In the genomic region with DNA sequence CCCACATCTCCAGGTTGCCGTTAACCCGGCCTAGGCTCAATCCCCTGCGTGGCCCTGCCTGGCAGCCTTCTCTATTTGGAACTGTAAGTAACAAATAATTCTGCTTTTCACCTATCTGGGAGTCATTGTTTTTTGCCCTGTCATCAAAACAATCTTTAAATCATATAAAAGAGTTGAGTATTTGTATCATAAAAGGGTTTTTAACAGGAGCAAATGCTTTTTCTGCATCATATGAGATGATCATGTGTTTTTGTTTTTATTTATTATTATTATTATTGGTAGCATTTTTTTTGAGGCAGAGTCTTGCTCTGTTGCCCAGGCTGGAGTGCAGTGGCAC, we compare ENCODE assay signal across 2 cellular contexts.
TF ChIP-seq lines count a peak whose summit lies in the region.

No MANE protein-coding gene starts in this region.

TF ChIP-seq in IMR-90, 13 proteins besides CTCF, POLR2A, EP300 and RAD21:
- TF ChIP-seq MAFK (IDR thresholded peaks at IDR 0.05; ENCODE audit: low read depth, low read length) (peak; percentile 74), CEBPB (IDR thresholded peaks at IDR 0.05; ENCODE audit: low read depth, low read length) (no peak)

TF ChIP-seq in H1, 55 proteins besides CTCF, POLR2A, EP300 and RAD21:
- no peak for TF ChIP-seq EZH2 (IDR thresholded peaks at IDR 0.05; ENCODE audit: low read depth, low read length, severe bottlenecking)
- TF ChIP-seq, protein P1, sequence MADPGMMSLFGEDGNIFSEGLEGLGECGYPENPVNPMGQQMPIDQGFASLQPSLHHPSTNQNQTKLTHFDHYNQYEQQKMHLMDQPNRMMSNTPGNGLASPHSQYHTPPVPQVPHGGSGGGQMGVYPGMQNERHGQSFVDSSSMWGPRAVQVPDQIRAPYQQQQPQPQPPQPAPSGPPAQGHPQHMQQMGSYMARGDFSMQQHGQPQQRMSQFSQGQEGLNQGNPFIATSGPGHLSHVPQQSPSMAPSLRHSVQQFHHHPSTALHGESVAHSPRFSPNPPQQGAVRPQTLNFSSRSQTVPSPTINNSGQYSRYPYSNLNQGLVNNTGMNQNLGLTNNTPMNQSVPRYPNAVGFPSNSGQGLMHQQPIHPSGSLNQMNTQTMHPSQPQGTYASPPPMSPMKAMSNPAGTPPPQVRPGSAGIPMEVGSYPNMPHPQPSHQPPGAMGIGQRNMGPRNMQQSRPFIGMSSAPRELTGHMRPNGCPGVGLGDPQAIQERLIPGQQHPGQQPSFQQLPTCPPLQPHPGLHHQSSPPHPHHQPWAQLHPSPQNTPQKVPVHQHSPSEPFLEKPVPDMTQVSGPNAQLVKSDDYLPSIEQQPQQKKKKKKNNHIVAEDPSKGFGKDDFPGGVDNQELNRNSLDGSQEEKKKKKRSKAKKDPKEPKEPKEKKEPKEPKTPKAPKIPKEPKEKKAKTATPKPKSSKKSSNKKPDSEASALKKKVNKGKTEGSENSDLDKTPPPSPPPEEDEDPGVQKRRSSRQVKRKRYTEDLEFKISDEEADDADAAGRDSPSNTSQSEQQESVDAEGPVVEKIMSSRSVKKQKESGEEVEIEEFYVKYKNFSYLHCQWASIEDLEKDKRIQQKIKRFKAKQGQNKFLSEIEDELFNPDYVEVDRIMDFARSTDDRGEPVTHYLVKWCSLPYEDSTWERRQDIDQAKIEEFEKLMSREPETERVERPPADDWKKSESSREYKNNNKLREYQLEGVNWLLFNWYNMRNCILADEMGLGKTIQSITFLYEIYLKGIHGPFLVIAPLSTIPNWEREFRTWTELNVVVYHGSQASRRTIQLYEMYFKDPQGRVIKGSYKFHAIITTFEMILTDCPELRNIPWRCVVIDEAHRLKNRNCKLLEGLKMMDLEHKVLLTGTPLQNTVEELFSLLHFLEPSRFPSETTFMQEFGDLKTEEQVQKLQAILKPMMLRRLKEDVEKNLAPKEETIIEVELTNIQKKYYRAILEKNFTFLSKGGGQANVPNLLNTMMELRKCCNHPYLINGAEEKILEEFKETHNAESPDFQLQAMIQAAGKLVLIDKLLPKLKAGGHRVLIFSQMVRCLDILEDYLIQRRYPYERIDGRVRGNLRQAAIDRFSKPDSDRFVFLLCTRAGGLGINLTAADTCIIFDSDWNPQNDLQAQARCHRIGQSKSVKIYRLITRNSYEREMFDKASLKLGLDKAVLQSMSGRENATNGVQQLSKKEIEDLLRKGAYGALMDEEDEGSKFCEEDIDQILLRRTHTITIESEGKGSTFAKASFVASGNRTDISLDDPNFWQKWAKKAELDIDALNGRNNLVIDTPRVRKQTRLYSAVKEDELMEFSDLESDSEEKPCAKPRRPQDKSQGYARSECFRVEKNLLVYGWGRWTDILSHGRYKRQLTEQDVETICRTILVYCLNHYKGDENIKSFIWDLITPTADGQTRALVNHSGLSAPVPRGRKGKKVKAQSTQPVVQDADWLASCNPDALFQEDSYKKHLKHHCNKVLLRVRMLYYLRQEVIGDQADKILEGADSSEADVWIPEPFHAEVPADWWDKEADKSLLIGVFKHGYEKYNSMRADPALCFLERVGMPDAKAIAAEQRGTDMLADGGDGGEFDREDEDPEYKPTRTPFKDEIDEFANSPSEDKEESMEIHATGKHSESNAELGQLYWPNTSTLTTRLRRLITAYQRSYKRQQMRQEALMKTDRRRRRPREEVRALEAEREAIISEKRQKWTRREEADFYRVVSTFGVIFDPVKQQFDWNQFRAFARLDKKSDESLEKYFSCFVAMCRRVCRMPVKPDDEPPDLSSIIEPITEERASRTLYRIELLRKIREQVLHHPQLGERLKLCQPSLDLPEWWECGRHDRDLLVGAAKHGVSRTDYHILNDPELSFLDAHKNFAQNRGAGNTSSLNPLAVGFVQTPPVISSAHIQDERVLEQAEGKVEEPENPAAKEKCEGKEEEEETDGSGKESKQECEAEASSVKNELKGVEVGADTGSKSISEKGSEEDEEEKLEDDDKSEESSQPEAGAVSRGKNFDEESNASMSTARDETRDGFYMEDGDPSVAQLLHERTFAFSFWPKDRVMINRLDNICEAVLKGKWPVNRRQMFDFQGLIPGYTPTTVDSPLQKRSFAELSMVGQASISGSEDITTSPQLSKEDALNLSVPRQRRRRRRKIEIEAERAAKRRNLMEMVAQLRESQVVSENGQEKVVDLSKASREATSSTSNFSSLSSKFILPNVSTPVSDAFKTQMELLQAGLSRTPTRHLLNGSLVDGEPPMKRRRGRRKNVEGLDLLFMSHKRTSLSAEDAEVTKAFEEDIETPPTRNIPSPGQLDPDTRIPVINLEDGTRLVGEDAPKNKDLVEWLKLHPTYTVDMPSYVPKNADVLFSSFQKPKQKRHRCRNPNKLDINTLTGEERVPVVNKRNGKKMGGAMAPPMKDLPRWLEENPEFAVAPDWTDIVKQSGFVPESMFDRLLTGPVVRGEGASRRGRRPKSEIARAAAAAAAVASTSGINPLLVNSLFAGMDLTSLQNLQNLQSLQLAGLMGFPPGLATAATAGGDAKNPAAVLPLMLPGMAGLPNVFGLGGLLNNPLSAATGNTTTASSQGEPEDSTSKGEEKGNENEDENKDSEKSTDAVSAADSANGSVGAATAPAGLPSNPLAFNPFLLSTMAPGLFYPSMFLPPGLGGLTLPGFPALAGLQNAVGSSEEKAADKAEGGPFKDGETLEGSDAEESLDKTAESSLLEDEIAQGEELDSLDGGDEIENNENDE (IDR thresholded peaks at IDR 0.05; ENCODE audit: insufficient replicate concordance, low read length) = no peak
- TF ChIP-seq TAF7 (optimal IDR thresholded peaks at IDR 0.05; ENCODE audit: borderline replicate concordance, low read depth, low read length) = no peak
- TF ChIP-seq TEAD4 (IDR thresholded peaks at IDR 0.05; ENCODE audit: low read depth, low read length) = no peak
- TF ChIP-seq, protein P2, sequence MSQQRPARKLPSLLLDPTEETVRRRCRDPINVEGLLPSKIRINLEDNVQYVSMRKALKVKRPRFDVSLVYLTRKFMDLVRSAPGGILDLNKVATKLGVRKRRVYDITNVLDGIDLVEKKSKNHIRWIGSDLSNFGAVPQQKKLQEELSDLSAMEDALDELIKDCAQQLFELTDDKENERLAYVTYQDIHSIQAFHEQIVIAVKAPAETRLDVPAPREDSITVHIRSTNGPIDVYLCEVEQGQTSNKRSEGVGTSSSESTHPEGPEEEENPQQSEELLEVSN (IDR thresholded peaks at IDR 0.05) = no peak
- TF ChIP-seq BACH1 (IDR thresholded peaks at IDR 0.05; ENCODE audit: low read length) = no peak
- no peak for TF ChIP-seq JUND (IDR thresholded peaks at IDR 0.05; ENCODE audit: low read length)
- TF ChIP-seq KDM1A (IDR thresholded peaks at IDR 0.05; ENCODE audit: borderline replicate concordance, low read length) = no peak
